Comparison of ENCODE assay signal across 17 cellular contexts in the genomic region with DNA sequence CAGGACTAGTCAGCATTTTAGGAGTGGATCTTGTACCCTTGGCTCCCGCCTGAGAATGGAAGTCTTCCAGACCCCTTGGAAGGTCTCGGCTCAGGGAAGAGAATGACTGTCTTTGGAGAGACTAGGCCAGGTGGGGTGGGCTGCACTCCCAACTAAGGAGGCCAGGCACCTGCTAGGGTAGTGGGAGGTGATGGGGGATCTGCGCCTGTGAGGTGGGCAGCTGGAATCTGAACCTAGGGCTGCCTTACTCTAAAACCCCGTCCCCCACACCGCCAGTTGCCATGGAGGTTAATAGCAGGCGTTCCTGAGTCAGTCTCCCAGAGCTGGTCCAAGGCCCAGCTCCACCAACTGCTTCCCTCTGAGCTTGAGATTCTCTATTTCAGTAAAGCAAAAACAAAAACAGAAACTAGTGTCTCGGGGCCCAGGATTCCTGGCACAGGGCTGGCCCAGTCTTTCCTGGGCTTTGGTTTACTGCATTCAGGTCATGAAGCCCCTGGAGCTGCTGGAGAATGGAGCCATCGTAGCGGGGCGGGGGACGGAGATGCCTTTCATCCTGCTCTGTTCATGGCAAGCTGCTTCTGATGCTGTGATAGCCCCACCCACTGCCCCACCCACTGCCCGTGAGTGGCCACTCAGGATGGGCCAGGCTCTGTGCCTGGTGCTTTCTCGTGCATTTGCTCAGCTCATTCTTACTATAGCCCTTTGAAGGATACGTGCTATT. TPM values are rescaled to one million over a fixed set of nuclear protein-coding genes. Genes with fewer than 3 reads are reported as not detected.
DNase-seq lines count a peak whose midpoint lies in the region; ATAC-seq, FAIRE-seq and TF ChIP-seq lines count a peak whose summit lies in the region.
"Had no signal": no experiment of that assay in that cellular context is flagged by ENCODE, and none has a peak within 500 bp of the region (broad histone marks: within the 10 kb centered on the region; RNA-seq: fewer than 3 reads in every experiment).

No MANE protein-coding gene starts in this region.

- H3K9me3 ChIP-seq in heart left ventricle, result no peaks in the 10 kb centered on the region
- no peaks in the 10 kb centered on the region for H3K9me3 ChIP-seq in GM12878 (replicated peaks; ENCODE audit: control insufficient read depth, insufficient read depth, low read length)
- H3K9me3 ChIP-seq: left lung had no signal

- TF ChIP-seq RAD21 in GM12878 (IDR thresholded peaks at IDR 0.05; ENCODE audit: insufficient read depth, low read depth, low read length), result no peak

- TF ChIP-seq EP300 in GM12878 (IDR thresholded peaks at IDR 0.05; ENCODE audit: borderline replicate concordance in 1 of 2, control insufficient read depth in 1 of 2, low read depth in 2 of 2, low read length in 2 of 2), result no peak

- TF ChIP-seq POLR2A in heart left ventricle (IDR thresholded peaks at IDR 0.05) (no peak), GM12878 (IDR thresholded peaks at IDR 0.05; ENCODE audit: low read depth, low read length) (no peak)

- in situ Hi-C loops in GM12878 (cut with MboI), result no loop called here

- POLR2A ChIA-PET in GM12878 (lab: Charles Lee), result no interaction called here

- ATAC-seq in heart left ventricle (peak in 3 of 4 donors; percentile 17 to 33 (median 28)), GM12878 (no peak), GM19328 (IDR thresholded peaks at IDR 0.05; ENCODE audit: unreplicated experiment) (no peak), GM19035 (IDR thresholded peaks at IDR 0.05; ENCODE audit: unreplicated experiment) (no peak), GM19463 (IDR thresholded peaks at IDR 0.05; ENCODE audit: unreplicated experiment) (no peak)
- ATAC-seq: left lung had no signal

- BruUV-seq in GM12878 (replicated peaks; lab: Mats Ljungman, UMichigan), result no TSS peak

- H2AFZ ChIP-seq in GM12878 (ENCODE audit: control insufficient read depth, low read depth, low read length), result no peak overlapping the region
- H2AFZ ChIP-seq: PC-9 had no signal

- H3K27me3 ChIP-seq in heart left ventricle (no peaks in the 10 kb centered on the region), GM12878 (replicated peaks in 1 of 2; ENCODE audit: control insufficient read depth in 2 of 2, insufficient read depth in 2 of 2, low read length in 1 of 2) (no peaks in the 10 kb centered on the region)
- H3K27me3 ChIP-seq: cardiac muscle cell, left lung had no signal

- WGBS in heart left ventricle, 4 donors, result 77 to 82% (median 80%) methylated on average over 14 of the region's 14 CpGs
- WGBS in GM12878 (ENCODE audit: insufficient coverage, insufficient replicate concordance, low lambda C conversion rate, missing lambda C conversion rate), result 77% methylated on average over 14 of the region's 14 CpGs

- no peak for FAIRE-seq in GM12878 (lab: Jason Lieb, UNC)
- FAIRE-seq: urothelium cell line had no signal

- peak in 1 of 5 donors; percentile 55 for DNase-seq in heart left ventricle
- no peak for DNase-seq in cardiac septum (ENCODE audit: low spot score)
- DNase-seq in GM12878 (ENCODE audit: low read depth, low spot score), result no peak
- peak; percentile 56 for DNase-seq in iPS-NIHi7 (ENCODE audit: extremely low spot score)
- no peak for DNase-seq in HUDEP-2 (lab: John Stamatoyannopoulos, UW; ENCODE audit: unreplicated experiment in 76 of 76)
- DNase-seq: activated CD8-positive, alpha-beta memory T cell treated with anti-CD3 and anti-CD28 coated beads, Interleukin-2, amount 50 U/mL, for 48 hours; GOT3; naive thymus-derived CD4-positive, alpha-beta T cell; NCI-H1105 treated with DMSO at 0.1 percent for 48 hours; PC-9; stimulated activated naive B cell treated with anti-CD40 and anti-IgM and Interleukin-4, amounts not matched to agents 10 μg/mL and 1 μg/mL and 100 μg/mL, for 72 hours had no signal

- H3K4me1 ChIP-seq in heart left ventricle (peaks cover 0 to 86% (median 46%) of the 10 kb centered on the region in 12 donors), GM12878 (ENCODE audit: control insufficient read depth, insufficient read depth, low read length) (peaks cover 21% of the 10 kb centered on the region)

- RAD21 ChIA-PET in GM12878 (lab: Charles Lee; ENCODE audit: unreplicated experiment), result no interaction called here

- H3K79me2 ChIP-seq in GM12878 (ENCODE audit: control insufficient read depth, insufficient read depth, low read length), result no peaks in the 10 kb centered on the region

- H3K27ac ChIP-seq in heart left ventricle (peak overlapping the region in 2 of 12 donors; percentile 53 to 57), GM12878 (ENCODE audit: control insufficient read depth, insufficient read depth) (no peak overlapping the region)
- H3K27ac ChIP-seq: cardiac muscle cell, left lung, PC-9 had no signal

- SMC1A ChIA-PET in GM12878 (lab: Charles Lee; ENCODE audit: uncharacterized antibody, unreplicated experiment), result no interaction called here

- no peak for TF ChIP-seq CTCF in heart left ventricle (IDR thresholded peaks at IDR 0.05)
- no peak for TF ChIP-seq CTCF in GM12878 (IDR thresholded peaks at IDR 0.05 in 2 of 3, conservative IDR thresholded peaks at IDR 0.05 in 1 of 3; ENCODE audit: control insufficient read depth in 2 of 3, extremely low read depth in 1 of 3, insufficient read depth in 1 of 3, low read depth in 3 of 3, low read length in 3 of 3)

- intact Hi-C loops in heart left ventricle (cut with DNase I) (no loop called here), cardiac septum (cut with DNase I) (no loop called here), GM12878 (cut with micrococcal nuclease; ENCODE audit: unreplicated experiment) (no loop called here)

- H3K4me2 ChIP-seq in GM12878 (ENCODE audit: control insufficient read depth, insufficient read depth), result peak overlapping the region; percentile 42; the same call in 1 of the 2 replicates
- H3K4me2 ChIP-seq: PC-9 had no signal

- no peak overlapping the region for H3K9ac ChIP-seq in GM12878 (ENCODE audit: control insufficient read depth, insufficient read depth, low read length)

- CTCF ChIA-PET in GM12878 (lab: Yijun Ruan, JAX), result interaction anchor here (1.2 kb wide), 2 partner anchors 10 to 29 kb away, joined by 3 read pairs; no protein-coding TSS in a partner anchor

- H3K36me3 ChIP-seq in heart left ventricle, result peaks cover 0 to 2% (median 0%) of the 10 kb centered on the region in 9 donors
- H3K36me3 ChIP-seq in GM12878 (ENCODE audit: control insufficient read depth in 2 of 2, insufficient read depth in 2 of 2, low read length in 1 of 2), result no peaks in the 10 kb centered on the region
- H3K36me3 ChIP-seq: cardiac muscle cell, left lung had no signal

- H3K4me3 ChIP-seq in heart left ventricle (no peak overlapping the region), GM12878 (no peak overlapping the region)
- H3K4me3 ChIP-seq: cardiac muscle cell, left lung, PC-9 had no signal

- no peaks in the 10 kb centered on the region for H4K20me1 ChIP-seq in GM12878 (ENCODE audit: control insufficient read depth, insufficient read depth)

TF ChIP-seq in GM12878, 131 proteins besides CTCF, POLR2A, EP300 and RAD21 (continues in another document):
- TF ChIP-seq CHD4 (IDR thresholded peaks at IDR 0.05) (no peak), NBN (IDR thresholded peaks at IDR 0.05) (no peak), PAX8 (IDR thresholded peaks at IDR 0.05) (no peak), SUZ12 (IDR thresholded peaks at IDR 0.05; ENCODE audit: unreplicated experiment) (no peak), KDM1A (IDR thresholded peaks at IDR 0.05; ENCODE audit: borderline replicate concordance) (no peak), NFYA (IDR thresholded peaks at IDR 0.05; ENCODE audit: borderline replicate concordance, low read depth, low read length) (no peak), STAT3 (IDR thresholded peaks at IDR 0.05; ENCODE audit: low read depth, low read length) (no peak), CHD2 (IDR thresholded peaks at IDR 0.05; ENCODE audit: borderline replicate concordance, low read depth, low read length) (no peak), CREB1 (IDR thresholded peaks at IDR 0.05; ENCODE audit: low read depth) (no peak), MXI1 (IDR thresholded peaks at IDR 0.05; ENCODE audit: low read depth, low read length) (no peak), BRCA1 (IDR thresholded peaks at IDR 0.05; ENCODE audit: low read depth, low read length) (no peak)
- TF ChIP-seq, protein P1, sequence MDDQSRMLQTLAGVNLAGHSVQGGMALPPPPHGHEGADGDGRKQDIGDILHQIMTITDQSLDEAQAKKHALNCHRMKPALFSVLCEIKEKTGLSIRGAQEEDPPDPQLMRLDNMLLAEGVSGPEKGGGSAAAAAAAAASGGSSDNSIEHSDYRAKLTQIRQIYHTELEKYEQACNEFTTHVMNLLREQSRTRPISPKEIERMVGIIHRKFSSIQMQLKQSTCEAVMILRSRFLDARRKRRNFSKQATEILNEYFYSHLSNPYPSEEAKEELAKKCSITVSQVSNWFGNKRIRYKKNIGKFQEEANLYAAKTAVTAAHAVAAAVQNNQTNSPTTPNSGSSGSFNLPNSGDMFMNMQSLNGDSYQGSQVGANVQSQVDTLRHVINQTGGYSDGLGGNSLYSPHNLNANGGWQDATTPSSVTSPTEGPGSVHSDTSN (IDR thresholded peaks at IDR 0.05; ENCODE audit: insufficient replicate concordance, low read depth, low read length), result no peak

RNA-seq across cellular contexts. Expression of a gene that starts 57.5 kb away (rescaled TPM):
- total RNA-seq in heart left ventricle (100 to 1,000 TPM in 1 of 9 donors, 10 to 100 TPM in 8; 45.0 to 103 (median 54.2) TPM), cardiac septum (60.3 TPM), GM12878 (2014; rRNA removed) (0.11 TPM in 1 of 2 replicates, not detected in the other), GM12878 (2014; rRNA removed; fragmentation: Illumina TruSeq; extraction: Trizol) (not detected in 2 replicates), GM12878 (2021) (0.19 and 0.38 TPM in 2 replicates)
- polyA plus RNA-seq in heart left ventricle (10 to 100 TPM; 30.9 to 40.4 TPM), GM12878 (2011; rRNA removed) (0.16 and 0.26 TPM in 2 replicates), GM12878 (2014; fragmentation: Illumina TruSeq; extraction: Trizol) (0.03 TPM in 1 of 2 replicates, not detected in the other), GM12878 (2014; fragmentation: Nextera tagmentation; extraction: Ambion mirVana) (not detected), GM12878 (2014; rRNA removed) (0.01 and 0.03 TPM in 2 replicates), GM12878 (2016; fragmentation: Nextera tagmentation; extraction: Ambion mirVana) (not detected)
- not detected in 2 replicates for total RNA-seq in GM12878 (2013; cell fraction: nucleolus; rRNA removed)
- polyA plus RNA-seq in GM12878 (2011; ENCODE audit: low read depth), result not detected
- polyA plus RNA-seq in GM12878 (2011; cell fraction: cytosol; rRNA removed), result 0.06 and 0.15 TPM in 2 replicates
- 0.04 and 0.16 TPM in 2 replicates for polyA plus RNA-seq in GM12878 (2011; cell fraction: nucleus; rRNA removed)
- polyA plus RNA-seq in GM12878 (2012), result 0.11 and 0.28 TPM in 2 replicates
- 0.10 TPM in 1 of 2 replicates, not detected in the other for polyA minus RNA-seq in GM12878 (2011; rRNA and poly(A)+ RNA removed)
- polyA minus RNA-seq in GM12878 (2011; cell fraction: cytosol; rRNA and poly(A)+ RNA removed), result 3.5 TPM in 1 of 2 replicates, not detected in the other
- polyA minus RNA-seq in GM12878 (2011; cell fraction: nucleus; rRNA and poly(A)+ RNA removed), result 0.48 TPM in 1 of 2 replicates, not detected in the other
- polyA plus RNA-seq: naive thymus-derived CD4-positive, alpha-beta T cell had no signal

Comparison
In these comparisons a context has a peak if more than half of its experiments do, and no peak if none do; other contexts are left out.
1. ATAC-seq: peak in heart left ventricle (3 of 4); none in GM12878 (single experiment), GM19328 (single experiment), GM19035 (single experiment) and GM19463 (single experiment).
2. RNA of a gene that starts 57.5 kb away (total RNA-seq): 60.3 TPM in cardiac septum (single experiment) and 45.0 to 103 TPM in heart left ventricle; 0.11 to 0.38 TPM in GM12878; every median in the first group is over 10 times any median in the second.